Comparison of ENCODE assay signal across 8 cellular contexts in the genomic region with DNA sequence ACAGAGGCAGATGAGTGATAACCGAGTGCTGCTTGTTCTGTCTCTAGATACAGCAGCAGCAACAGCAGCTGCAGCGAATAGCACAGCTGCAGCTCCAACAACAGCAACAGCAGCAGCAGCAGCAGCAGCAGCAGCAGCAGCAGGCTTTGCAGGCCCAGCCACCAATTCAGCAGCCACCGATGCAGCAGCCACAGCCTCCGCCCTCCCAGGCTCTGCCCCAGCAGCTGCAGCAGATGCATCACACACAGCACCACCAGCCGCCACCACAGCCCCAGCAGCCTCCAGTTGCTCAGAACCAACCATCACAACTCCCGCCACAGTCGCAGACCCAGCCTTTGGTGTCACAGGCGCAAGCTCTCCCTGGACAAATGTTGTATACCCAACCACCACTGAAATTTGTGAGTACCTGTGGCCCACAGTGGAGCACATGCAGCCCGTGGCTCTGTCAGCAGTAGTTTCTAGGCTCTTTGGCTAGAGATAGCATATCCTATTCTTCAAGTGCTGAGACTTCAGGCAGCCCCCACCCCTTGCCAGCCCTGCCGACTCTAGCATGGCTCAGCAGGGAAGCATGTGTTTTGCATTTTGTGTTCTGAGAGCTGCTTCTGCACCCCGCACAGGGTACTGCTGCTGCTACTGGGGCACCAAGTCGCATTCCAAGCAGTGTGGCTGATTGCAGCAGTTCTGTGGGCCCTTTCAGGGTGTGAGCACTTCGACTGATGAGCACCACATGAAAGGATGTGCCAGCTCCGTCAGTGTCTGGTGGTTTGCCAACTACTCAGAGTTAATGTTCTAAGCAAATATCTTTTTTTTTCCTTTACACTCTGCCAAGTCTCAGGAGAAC. TPM values are rescaled to one million over a fixed set of nuclear protein-coding genes. Genes with fewer than 3 reads are reported as not detected.
DNase-seq lines count a peak whose midpoint lies in the region; ATAC-seq and TF ChIP-seq lines count a peak whose summit lies in the region.

No MANE protein-coding gene starts in this region.

- 89% methylated on average over 14 of the region's 14 CpGs for WGBS in hepatocyte (ENCODE audit: low lambda C conversion rate, missing lambda C conversion rate)

- H3K4me3 ChIP-seq in hepatocyte (no peak overlapping the region), stomach smooth muscle (ENCODE audit: low read length in 2 of 2) (no peak overlapping the region)

- H2AFZ ChIP-seq in hepatocyte: no peak overlapping the region

- H3K27me3 Mint-ChIP-seq in activated naive CD4-positive, alpha-beta T cell treated with anti-CD3 and anti-CD28 coated beads for 36 hours (ENCODE audit: low read depth): no peaks in the 10 kb centered on the region

- CTCF ChIA-PET in activated naive CD4-positive, alpha-beta T cell treated with anti-CD3 and anti-CD28 coated beads for 36 hours (lab: Charles Lee): interaction anchor here (0.6 to 7.0 kb wide), 11 partner anchors 9 to 148 kb away, joined by 3 to 115 read pairs (median 3); a partner anchor contains a TSS

- DNase-seq in NCI-H446 (lab: John Stamatoyannopoulos, UW) (peak; percentile 49 to 59), hepatocyte (ENCODE audit: low spot score) (peak; percentile 46), SIG-M5 (lab: John Stamatoyannopoulos, UW) (no peak), NCI-H1092 (lab: John Stamatoyannopoulos, UW) (no peak), Ammon's horn (ENCODE audit: low spot score) (no peak)
- peak; percentile 69 for DNase-seq in activated naive CD4-positive, alpha-beta T cell treated with anti-CD3 and anti-CD28 coated beads for 36 hours

- peak overlapping the region; percentile 25 for H3K4me3 Mint-ChIP-seq in activated naive CD4-positive, alpha-beta T cell treated with anti-CD3 and anti-CD28 coated beads for 36 hours

- no peak for TF ChIP-seq CTCF in hepatocyte (IDR thresholded peaks at IDR 0.05; ENCODE audit: poor library complexity)

- H3K4me1 Mint-ChIP-seq in activated naive CD4-positive, alpha-beta T cell treated with anti-CD3 and anti-CD28 coated beads for 36 hours (ENCODE audit: low read depth): peaks cover 87% of the 10 kb centered on the region

- H3K9me2 ChIP-seq in hepatocyte (replicated peaks; ENCODE audit: insufficient read depth): no peaks in the 10 kb centered on the region

- H3K27me3 ChIP-seq in hepatocyte: no peaks in the 10 kb centered on the region
- H3K27me3 ChIP-seq in stomach smooth muscle (ENCODE audit: control insufficient read depth in 1 of 2, insufficient read depth in 2 of 2, low read length in 2 of 2): no peaks in the 10 kb centered on the region

- intact Hi-C loops in activated naive CD4-positive, alpha-beta T cell treated with anti-CD3 and anti-CD28 coated beads for 36 hours (cut with micrococcal nuclease): loop anchor here (1.0 to 5.0 kb wide), 3 partner anchors 16 to 139 kb away; no protein-coding TSS in a partner anchor

- H3K4me2 ChIP-seq in hepatocyte: no peak overlapping the region

- H3K27ac ChIP-seq in hepatocyte (peak overlapping the region; percentile 78), stomach smooth muscle (ENCODE audit: low read length) (peak overlapping the region; percentile 53)

- peaks cover 3% of the 10 kb centered on the region for H4K20me1 ChIP-seq in hepatocyte (ENCODE audit: insufficient read depth, poor library complexity, severe bottlenecking)

- H3K9me3 Mint-ChIP-seq in activated naive CD4-positive, alpha-beta T cell treated with anti-CD3 and anti-CD28 coated beads for 36 hours: no peaks in the 10 kb centered on the region

- ATAC-seq in GM18517 (IDR thresholded peaks at IDR 0.05; ENCODE audit: unreplicated experiment): no peak

- H3K9ac ChIP-seq in stomach smooth muscle (ENCODE audit: low read length in 2 of 2): no peak overlapping the region

- peaks cover 61% of the 10 kb centered on the region for H3K36me3 Mint-ChIP-seq in activated naive CD4-positive, alpha-beta T cell treated with anti-CD3 and anti-CD28 coated beads for 36 hours (ENCODE audit: low read depth)

- peaks cover 27% of the 10 kb centered on the region for H3K4me1 ChIP-seq in hepatocyte (ENCODE audit: insufficient read depth)
- peaks cover 38% of the 10 kb centered on the region for H3K4me1 ChIP-seq in stomach smooth muscle (ENCODE audit: control insufficient read depth, insufficient read depth, low read length)

- H3K36me3 ChIP-seq in hepatocyte (replicated peaks; ENCODE audit: insufficient read depth, low read depth) (no peaks in the 10 kb centered on the region), stomach smooth muscle (ENCODE audit: control insufficient read depth in 2 of 2, insufficient read depth in 2 of 2, low read length in 2 of 2) (peaks cover 36 to 54% of the 10 kb centered on the region in 2 donors)

- H3K9me3 ChIP-seq in hepatocyte (ENCODE audit: low read depth) (no peaks in the 10 kb centered on the region), stomach smooth muscle (ENCODE audit: control insufficient read depth in 2 of 2, low read length in 2 of 2) (no peaks in the 10 kb centered on the region)

- peaks cover 12% of the 10 kb centered on the region for H3K79me2 ChIP-seq in hepatocyte

- H3K27ac Mint-ChIP-seq in activated naive CD4-positive, alpha-beta T cell treated with anti-CD3 and anti-CD28 coated beads for 36 hours: no peak overlapping the region

RNA-seq across cellular contexts. Expression of a gene that starts 59.2 kb away (rescaled TPM):
- 100 to 1,000 TPM in 1 of 2 experiments, 10 to 100 TPM in 1; 94.7 to 108 TPM for total RNA-seq in activated naive CD4-positive, alpha-beta T cell treated with anti-CD3 and anti-CD28 coated beads for 36 hours
- total RNA-seq in hepatocyte: 19.7 and 31.5 TPM in 2 replicates
- 53.1 and 53.2 TPM in 2 replicates for polyA plus RNA-seq in hepatocyte

Comparison
In these comparisons a context has a peak if more than half of its experiments do, and no peak if none do; other contexts are left out.
1. DNase-seq: peak in NCI-H446 (2 of 2), activated naive CD4-positive, alpha-beta T cell treated with anti-CD3 and anti-CD28 coated beads for 36 hours (single experiment) and hepatocyte (single experiment); none in SIG-M5 (single experiment), NCI-H1092 (single experiment) and Ammon's horn (single experiment).